ENCODE assay signal across 1 cellular context in the genomic region with DNA sequence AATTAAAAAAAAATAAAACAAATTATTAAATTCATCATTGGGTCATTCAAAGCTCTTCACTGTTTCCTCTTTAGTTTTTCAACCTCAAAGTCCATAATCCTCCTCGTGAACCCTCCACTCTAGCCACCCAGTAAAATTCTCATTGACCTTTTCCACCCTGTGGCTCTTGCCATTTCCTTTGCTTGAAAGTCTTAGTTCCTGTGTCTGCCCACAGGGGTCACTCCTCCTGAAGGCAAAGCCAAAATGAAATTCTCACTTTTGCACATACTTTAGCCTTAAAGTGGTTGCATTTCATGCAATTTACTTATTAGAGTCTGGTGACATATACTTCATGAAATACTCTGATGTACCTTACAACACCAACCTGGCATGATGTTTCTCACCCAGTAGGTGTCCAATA.
TF ChIP-seq lines count a peak whose summit lies in the region.

No MANE protein-coding gene starts in this region.

TF ChIP-seq in GM23338, 12 proteins besides CTCF, POLR2A, EP300 and RAD21 (continued from another document):
- TF ChIP-seq ZNF462 (CRISPR knock-in tag; IDR thresholded peaks at IDR 0.05) (no peak), JUNB (IDR thresholded peaks at IDR 0.05; ENCODE audit: unreplicated experiment) (no peak), EZH2 (IDR thresholded peaks at IDR 0.05; ENCODE audit: low read depth, unreplicated experiment) (no peak)
- TF ChIP-seq, protein P1, sequence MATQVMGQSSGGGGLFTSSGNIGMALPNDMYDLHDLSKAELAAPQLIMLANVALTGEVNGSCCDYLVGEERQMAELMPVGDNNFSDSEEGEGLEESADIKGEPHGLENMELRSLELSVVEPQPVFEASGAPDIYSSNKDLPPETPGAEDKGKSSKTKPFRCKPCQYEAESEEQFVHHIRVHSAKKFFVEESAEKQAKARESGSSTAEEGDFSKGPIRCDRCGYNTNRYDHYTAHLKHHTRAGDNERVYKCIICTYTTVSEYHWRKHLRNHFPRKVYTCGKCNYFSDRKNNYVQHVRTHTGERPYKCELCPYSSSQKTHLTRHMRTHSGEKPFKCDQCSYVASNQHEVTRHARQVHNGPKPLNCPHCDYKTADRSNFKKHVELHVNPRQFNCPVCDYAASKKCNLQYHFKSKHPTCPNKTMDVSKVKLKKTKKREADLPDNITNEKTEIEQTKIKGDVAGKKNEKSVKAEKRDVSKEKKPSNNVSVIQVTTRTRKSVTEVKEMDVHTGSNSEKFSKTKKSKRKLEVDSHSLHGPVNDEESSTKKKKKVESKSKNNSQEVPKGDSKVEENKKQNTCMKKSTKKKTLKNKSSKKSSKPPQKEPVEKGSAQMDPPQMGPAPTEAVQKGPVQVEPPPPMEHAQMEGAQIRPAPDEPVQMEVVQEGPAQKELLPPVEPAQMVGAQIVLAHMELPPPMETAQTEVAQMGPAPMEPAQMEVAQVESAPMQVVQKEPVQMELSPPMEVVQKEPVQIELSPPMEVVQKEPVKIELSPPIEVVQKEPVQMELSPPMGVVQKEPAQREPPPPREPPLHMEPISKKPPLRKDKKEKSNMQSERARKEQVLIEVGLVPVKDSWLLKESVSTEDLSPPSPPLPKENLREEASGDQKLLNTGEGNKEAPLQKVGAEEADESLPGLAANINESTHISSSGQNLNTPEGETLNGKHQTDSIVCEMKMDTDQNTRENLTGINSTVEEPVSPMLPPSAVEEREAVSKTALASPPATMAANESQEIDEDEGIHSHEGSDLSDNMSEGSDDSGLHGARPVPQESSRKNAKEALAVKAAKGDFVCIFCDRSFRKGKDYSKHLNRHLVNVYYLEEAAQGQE (IDR thresholded peaks at IDR 0.05; ENCODE audit: unreplicated experiment): no peak
